22 cellular contexts compared by ENCODE assay signal in the genomic region with DNA sequence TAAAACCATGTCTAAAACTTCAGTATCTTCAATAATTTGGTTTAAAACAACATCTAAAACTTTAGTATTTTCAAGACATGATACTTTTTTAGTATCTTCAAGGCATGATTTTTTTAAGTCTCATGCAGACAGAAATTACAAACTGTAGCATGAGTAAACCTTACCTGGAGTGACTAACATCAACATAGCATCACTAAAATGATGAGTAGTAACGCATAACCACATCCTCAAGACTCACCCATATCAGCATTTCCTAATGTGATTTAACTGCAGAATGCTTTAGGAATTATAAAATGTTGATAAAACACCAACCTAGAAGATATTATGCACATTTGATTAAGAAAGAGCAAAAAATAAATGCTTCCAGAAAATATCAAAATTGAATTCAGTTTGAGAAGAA. TPM values are rescaled to one million over a fixed set of nuclear protein-coding genes. Genes with fewer than 3 reads are reported as not detected.
"Had no signal": no experiment of that assay in that cellular context is flagged by ENCODE, and none has a peak within 500 bp of the region (broad histone marks: within the 10 kb centered on the region; RNA-seq: fewer than 3 reads in every experiment).

No MANE protein-coding gene starts in this region.

- H3K27me3 ChIP-seq: neutrophil, ovary, upper lobe of left lung had no signal

- H3K9me3 Mint-ChIP-seq: activated T-helper 2 cell treated with anti-CD3 and anti-CD28 coated beads, Interferon-gamma antibody, Interleukin-2, Interleukin-4, amounts not matched to agents 10 μg/mL and 5 μg/mL and 100 μg/mL, durations not matched to agents 14 hours and 24 hours and 36 hours had no signal

- H3K4me3 ChIP-seq: ovary, prostate gland, thoracic aorta, upper lobe of left lung had no signal

- H3K27ac Mint-ChIP-seq: activated naive CD8-positive, alpha-beta T cell treated with anti-CD3 and anti-CD28 coated beads for 36 hours; activated T-helper 2 cell treated with anti-CD3 and anti-CD28 coated beads, Interferon-gamma antibody, Interleukin-2, Interleukin-4, amounts not matched to agents 10 μg/mL and 5 μg/mL and 100 μg/mL, durations not matched to agents 14 hours and 24 hours and 36 hours; nephron had no signal

- H3K36me3 Mint-ChIP-seq: activated naive CD8-positive, alpha-beta T cell treated with anti-CD3 and anti-CD28 coated beads for 36 hours had no signal

- H3K4me1 Mint-ChIP-seq: activated naive CD8-positive, alpha-beta T cell treated with anti-CD3 and anti-CD28 coated beads for 36 hours; nephron had no signal

- ATAC-seq: activated T-cell treated with anti-CD3 and anti-CD28 coated beads, Interleukin-2, amount 50 U/mL, for 4 hours; left cardiac atrium had no signal

- H3K27me3 Mint-ChIP-seq: activated naive CD8-positive, alpha-beta T cell treated with anti-CD3 and anti-CD28 coated beads for 36 hours had no signal

- H3K4me1 ChIP-seq: prostate gland, upper lobe of left lung had no signal

- H3K9me3 ChIP-seq: neutrophil, ovary, prostate gland had no signal

- H3K36me3 ChIP-seq: neutrophil, ovary, prostate gland, thoracic aorta, upper lobe of left lung had no signal

- FAIRE-seq: endometrium, frontal cortex, TTC549 had no signal

- H3K4me3 Mint-ChIP-seq: activated naive CD8-positive, alpha-beta T cell treated with anti-CD3 and anti-CD28 coated beads for 36 hours; activated T-cell treated with anti-CD3 and anti-CD28 coated beads, Interleukin-2, amount 50 U/mL, for 4 hours; nephron had no signal

- DNase-seq: activated naive CD4-positive, alpha-beta T cell; activated naive CD8-positive, alpha-beta T cell treated with anti-CD3 and anti-CD28 coated beads for 36 hours; activated T-cell treated with anti-CD3 and anti-CD28 coated beads, Interleukin-2, amount 50 U/mL, for 4 hours; amniotic stem cell; effector CD4-positive, alpha-beta T cell; hippocampal formation; left cardiac atrium; mesenchymal stem cell; ovary; stimulated activated CD4-positive, alpha-beta T cell treated with anti-CD3 and anti-CD28 coated beads, Interleukin-2, amount 100 ng/mL, for 48 hours; stimulated activated CD8-positive, alpha-beta memory T cell treated with anti-CD3 and anti-CD28 coated beads, Interleukin-4, amount 100 ng/mL, for 48 hours; stimulated activated naive CD4-positive, alpha-beta T cell; T-helper 1 cell; upper lobe of left lung had no signal

- H3K27ac ChIP-seq: neutrophil, ovary, prostate gland, upper lobe of left lung had no signal

RNA-seq across cellular contexts. Expression of gene EDNRA, which starts 19.7 kb away (rescaled TPM):
- total RNA-seq: activated naive CD8-positive, alpha-beta T cell treated with anti-CD3 and anti-CD28 coated beads for 36 hours; activated T-helper 2 cell treated with anti-CD3 and anti-CD28 coated beads, Interferon-gamma antibody, Interleukin-2, Interleukin-4, amounts not matched to agents 10 μg/mL and 5 μg/mL and 100 μg/mL, durations not matched to agents 14 hours and 24 hours and 36 hours had no signal
